1 cellular context compared by ENCODE assay signal in the genomic region with DNA sequence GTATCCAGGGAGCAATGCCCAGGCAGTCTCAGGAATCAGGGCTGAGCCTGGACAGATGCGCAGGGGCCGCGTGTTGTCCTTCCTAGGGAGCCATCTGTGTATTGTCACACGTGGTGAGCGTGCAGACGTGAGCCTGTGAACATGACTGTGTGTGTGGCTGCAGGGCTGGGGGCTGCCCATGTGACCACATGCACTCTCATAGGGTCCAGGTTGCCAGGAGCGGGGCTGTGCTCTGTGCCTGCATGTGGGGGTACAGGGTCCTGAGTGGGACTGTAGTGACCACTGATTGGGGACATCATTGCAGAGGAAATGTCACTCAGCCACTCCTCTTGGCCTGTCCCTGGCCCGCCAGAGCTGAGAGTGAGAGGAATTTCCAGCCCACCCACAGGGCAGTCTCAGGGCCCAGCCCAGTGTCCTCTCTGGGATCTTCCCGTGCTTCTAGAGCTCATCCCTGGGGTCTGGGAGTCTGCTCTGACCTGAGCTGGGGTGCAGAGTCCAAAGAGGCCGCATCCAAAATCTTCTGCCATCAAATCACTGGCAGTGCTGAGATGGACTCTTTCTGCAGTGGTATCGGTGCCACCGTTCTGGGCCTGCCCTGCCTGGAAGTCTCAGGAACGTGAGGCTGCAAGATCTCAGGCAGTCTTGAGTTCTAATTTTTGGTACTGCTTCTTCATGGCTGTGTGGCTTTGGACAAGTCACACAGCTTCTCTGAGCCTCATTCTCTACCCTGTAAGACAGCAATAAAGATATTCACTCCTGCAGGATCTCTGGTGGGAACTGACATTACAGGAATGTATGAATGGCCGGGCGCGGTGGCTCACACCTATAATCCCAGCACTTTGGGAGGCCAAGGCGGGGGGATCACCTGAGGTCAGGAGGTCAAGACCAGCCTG.
TF ChIP-seq lines count a peak whose summit lies in the region.

No MANE protein-coding gene starts in this region.

TF ChIP-seq in H1, 55 proteins besides CTCF, POLR2A, EP300 and RAD21:
- TF ChIP-seq SIN3A (conservative IDR thresholded peaks at IDR 0.05 in 1 of 2, IDR thresholded peaks at IDR 0.05 in 1 of 2; ENCODE audit: low read depth in 1 of 2, low read length in 2 of 2) (no peak), EZH2 (IDR thresholded peaks at IDR 0.05; ENCODE audit: low read depth, low read length, severe bottlenecking) (no peak), POU5F1 (IDR thresholded peaks at IDR 0.05; ENCODE audit: low read depth, low read length) (no peak), SRF (IDR thresholded peaks at IDR 0.05; ENCODE audit: low read depth, low read length) (no peak), RFX5 (IDR thresholded peaks at IDR 0.05; ENCODE audit: borderline replicate concordance, low read depth, low read length) (no peak), SAP30 (IDR thresholded peaks at IDR 0.05; ENCODE audit: insufficient read depth, insufficient replicate concordance, low read length) (no peak), ZNF274 (IDR thresholded peaks at IDR 0.05; ENCODE audit: borderline replicate concordance, extremely low read depth, low read length) (no peak), TBP (IDR thresholded peaks at IDR 0.05; ENCODE audit: low read depth, low read length) (no peak)
- TF ChIP-seq, protein P1, sequence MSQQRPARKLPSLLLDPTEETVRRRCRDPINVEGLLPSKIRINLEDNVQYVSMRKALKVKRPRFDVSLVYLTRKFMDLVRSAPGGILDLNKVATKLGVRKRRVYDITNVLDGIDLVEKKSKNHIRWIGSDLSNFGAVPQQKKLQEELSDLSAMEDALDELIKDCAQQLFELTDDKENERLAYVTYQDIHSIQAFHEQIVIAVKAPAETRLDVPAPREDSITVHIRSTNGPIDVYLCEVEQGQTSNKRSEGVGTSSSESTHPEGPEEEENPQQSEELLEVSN (IDR thresholded peaks at IDR 0.05), result no peak
